17 cellular contexts compared by ENCODE assay signal in genomic region chr7:144397086-144397485, GRCh38. TPM values are rescaled to one million over a fixed set of nuclear protein-coding genes. Genes with fewer than 3 reads are reported as not detected.
A peak's percentile ranks its signal among the peaks of the same experiment; 100 is the strongest.
DNase-seq lines count a peak whose midpoint lies in the region; ATAC-seq, FAIRE-seq and TF ChIP-seq lines count a peak whose summit lies in the region.
"Had no signal": no experiment of that assay in that cellular context is flagged by ENCODE, and none has a peak within 500 bp of the region (broad histone marks: within the 10 kb centered on the region; RNA-seq: fewer than 3 reads in every experiment).

No MANE protein-coding gene starts in this region.

- no peak for TF ChIP-seq EP300 in HepG2 (IDR thresholded peaks at IDR 0.05; ENCODE audit: low read depth in 2 of 2, low read length in 2 of 2)
- TF ChIP-seq EP300 in HepG2 (CRISPR knock-in tag; IDR thresholded peaks at IDR 0.05; ENCODE audit: borderline replicate concordance), result no peak
- TF ChIP-seq EP300 in K562 (IDR thresholded peaks at IDR 0.05; ENCODE audit: low read length), result no peak

- no peak overlapping the region for H3K18ac ChIP-seq in neuronal stem cell (ENCODE audit: low read length)

- FAIRE-seq in HepG2 (lab: Jason Lieb, UNC) (no peak), K562 (lab: Jason Lieb, UNC) (no peak)
- FAIRE-seq: H54 had no signal

- TF ChIP-seq POLR2A in right lobe of liver (IDR thresholded peaks at IDR 0.05) (no peak), HepG2 (IDR thresholded peaks at IDR 0.05; ENCODE audit: insufficient read depth in 1 of 2, low read depth in 2 of 2, low read length in 2 of 2) (no peak), K562 (conservative IDR thresholded peaks at IDR 0.05) (no peak)

- no peaks in the 10 kb centered on the region for H3K9me1 ChIP-seq in K562 (ENCODE audit: control insufficient read depth, insufficient read depth, low read length)

- ATAC-seq in right lobe of liver (peak in 3 of 4 donors; percentile 6 to 42 (median 37)), HepG2 (no peak), K562 (peak; percentile 23), HG02759 (IDR thresholded peaks at IDR 0.05; ENCODE audit: unreplicated experiment) (no peak)
- ATAC-seq: HCT116 had no signal

- intact Hi-C loops in right lobe of liver (cut with DNase I), result no loop called here
- intact Hi-C loops in HepG2 (cut with micrococcal nuclease; ENCODE audit: unreplicated experiment), result no loop called here
- intact Hi-C loops in K562 (cut with micrococcal nuclease), result loop anchor here (10.0 kb wide), 1 partner anchor 222 kb away; no protein-coding TSS in a partner anchor

- CTCF ChIA-PET in HepG2 (lab: Yijun Ruan, JAX; ENCODE audit: low intra/inter-chr PET ratio, low total read pairs) (no interaction called here), K562 (lab: Yijun Ruan, JAX; ENCODE audit: low intra/inter-chr PET ratio) (no interaction called here)

- H2AFZ ChIP-seq in HepG2 (ENCODE audit: low read length) (no peak overlapping the region), K562 (ENCODE audit: low read depth, low read length) (no peak overlapping the region), neuronal stem cell (ENCODE audit: low read length) (no peak overlapping the region)

- POLR2A ChIA-PET in HepG2 (lab: Yijun Ruan, JAX) (no interaction called here), K562 (lab: Yijun Ruan, JAX) (no interaction called here)

- in situ Hi-C loops in HepG2 (cut with HindIII; ENCODE audit: extremely low pct_ligation_motif_present, low pct_unique_long_range_greater_than_20kb), result loop anchor here (10.0 to 25.0 kb wide), 2 partner anchors 222 to 510 kb away; no protein-coding TSS in a partner anchor
- in situ Hi-C loops in K562 (cut with MboI), result no loop called here

- H3K9ac ChIP-seq in HepG2 (ENCODE audit: insufficient read depth, low read depth, low read length), result no peak overlapping the region
- H3K9ac ChIP-seq in K562 (ENCODE audit: insufficient read depth in 1 of 2, low read depth in 2 of 2, low read length in 2 of 2), result no peak overlapping the region
- no peak overlapping the region for H3K9ac ChIP-seq in neuronal stem cell (ENCODE audit: low read depth, low read length, poor library complexity)
- H3K9ac ChIP-seq: BLaER1 treated with 17β-estradiol and CSF1 and Interleukin-3, amounts not matched to agents 10 nM and 100 nM had no signal

- no peak overlapping the region for H2AK5ac ChIP-seq in neuronal stem cell (ENCODE audit: low read depth, low read length)

- no peak overlapping the region for H2BK12ac ChIP-seq in neuronal stem cell (ENCODE audit: low read length)

- H3K79me2 ChIP-seq in HepG2 (ENCODE audit: insufficient read depth, low read length), result no peaks in the 10 kb centered on the region
- no peaks in the 10 kb centered on the region for H3K79me2 ChIP-seq in K562 (ENCODE audit: control insufficient read depth, insufficient read depth, low read length)

- H3K4me1 ChIP-seq in right lobe of liver (no peaks in the 10 kb centered on the region), HepG2 (ENCODE audit: insufficient read depth, low read length) (no peaks in the 10 kb centered on the region), K562 (replicated peaks in 1 of 2; ENCODE audit: control insufficient read depth in 2 of 2, insufficient read depth in 2 of 2, low read length in 2 of 2) (no peaks in the 10 kb centered on the region), neuronal stem cell (ENCODE audit: control insufficient read depth in 2 of 2, insufficient read depth in 1 of 2, low read depth in 1 of 2, low read length in 2 of 2) (no peaks in the 10 kb centered on the region)

- no peak overlapping the region for H3K4me2 ChIP-seq in HepG2 (ENCODE audit: low read depth, low read length)
- H3K4me2 ChIP-seq in K562 (ENCODE audit: insufficient read depth, low read length), result no peak overlapping the region
- no peak overlapping the region for H3K4me2 ChIP-seq in neuronal stem cell (ENCODE audit: insufficient read depth, low read length, poor library complexity, severe bottlenecking)

- 78% methylated on average over 3 of the region's 4 CpGs for WGBS in right lobe of liver (ENCODE audit: insufficient coverage, low coverage, low lambda C conversion rate, missing lambda C conversion rate)
- WGBS in HepG2 (ENCODE audit: low lambda C conversion rate), result 0% methylated on average over 4 of the region's 4 CpGs
- WGBS in K562 (ENCODE audit: insufficient coverage, low coverage, missing lambda C conversion rate), result 5% methylated on average over 4 of the region's 4 CpGs
- no CpG with 5 or more reads among the region's 4 CpGs for WGBS in neuronal stem cell (ENCODE audit: extremely low coverage in 2 of 2, insufficient read length in 2 of 2, insufficient replicate concordance in 1 of 2), 2 donors

- no peak overlapping the region for H2BK15ac ChIP-seq in neuronal stem cell (ENCODE audit: low read length)

- no peak for TF ChIP-seq RAD21 in HepG2 (CRISPR knock-in tag; IDR thresholded peaks at IDR 0.05)
- TF ChIP-seq RAD21 in K562 (CRISPR knock-in tag; conservative IDR thresholded peaks at IDR 0.05 in 1 of 2, IDR thresholded peaks at IDR 0.05 in 1 of 2), result no peak

- no peaks in the 10 kb centered on the region for H4K20me1 ChIP-seq in HepG2 (ENCODE audit: insufficient read depth, low read length)
- H4K20me1 ChIP-seq in K562 (replicated peaks; ENCODE audit: control insufficient read depth, insufficient read depth, low read length), result no peaks in the 10 kb centered on the region
- H4K20me1 ChIP-seq: BLaER1 treated with 17β-estradiol and CSF1 and Interleukin-3, amounts not matched to agents 10 nM and 100 nM had no signal

- H3K4me3 ChIP-seq in right lobe of liver (no peak overlapping the region), HepG2 (replicated peaks in 1 of 3; ENCODE audit: insufficient read depth in 1 of 3, low read depth in 2 of 3, low read length in 3 of 3) (no peak overlapping the region), K562 (no peak overlapping the region), neuronal stem cell (ENCODE audit: low read length in 2 of 2) (no peak overlapping the region)
- H3K4me3 ChIP-seq: BLaER1 treated with 17β-estradiol and CSF1 and Interleukin-3, amounts not matched to agents 10 nM and 100 nM had no signal

- no peak overlapping the region for H4K8ac ChIP-seq in neuronal stem cell (ENCODE audit: low read depth, low read length)

- no peaks in the 10 kb centered on the region for H3K79me1 ChIP-seq in neuronal stem cell (ENCODE audit: low read depth, low read length)

- H3K27ac ChIP-seq in right lobe of liver (no peak overlapping the region), HepG2 (ENCODE audit: extremely low read length, insufficient read depth, low read length) (no peak overlapping the region), K562 (ENCODE audit: extremely low read depth, low read depth, low read length) (no peak overlapping the region), neuronal stem cell (replicated peaks; ENCODE audit: low read length) (no peak overlapping the region)
- H3K27ac ChIP-seq: BLaER1 treated with 17β-estradiol and CSF1 and Interleukin-3, amounts not matched to agents 10 nM and 100 nM; HL-60 had no signal

- no peak overlapping the region for H2BK5ac ChIP-seq in neuronal stem cell (ENCODE audit: low read length)

- H3K27me3 ChIP-seq in right lobe of liver, result no peaks in the 10 kb centered on the region
- peaks cover 0 to 14% of the 10 kb centered on the region in 2 experiments; a peak in 3 of 5 replicates for H3K27me3 ChIP-seq in HepG2 (ENCODE audit: control insufficient read depth in 1 of 2, insufficient read depth in 2 of 2, low read length in 2 of 2)
- peaks cover 0 to 4% of the 10 kb centered on the region in 2 experiments; a peak in 1 of 5 replicates for H3K27me3 ChIP-seq in K562 (ENCODE audit: control insufficient read depth in 2 of 2, insufficient read depth in 2 of 2, low read length in 2 of 2)
- no peaks in the 10 kb centered on the region for H3K27me3 ChIP-seq in neuronal stem cell (ENCODE audit: control insufficient read depth in 3 of 3, insufficient read depth in 3 of 3, low read depth in 1 of 3, low read length in 3 of 3)
- H3K27me3 ChIP-seq: BLaER1 treated with 17β-estradiol and CSF1 and Interleukin-3, amounts not matched to agents 10 nM and 100 nM had no signal

- no peaks in the 10 kb centered on the region for H3K36me3 ChIP-seq in right lobe of liver
- no peaks in the 10 kb centered on the region for H3K36me3 ChIP-seq in HepG2 (replicated peaks in 1 of 2; ENCODE audit: control insufficient read depth in 1 of 2, insufficient read depth in 2 of 2, low read length in 2 of 2)
- H3K36me3 ChIP-seq in K562 (ENCODE audit: control insufficient read depth, insufficient read depth, low read length), result no peaks in the 10 kb centered on the region
- no peaks in the 10 kb centered on the region for H3K36me3 ChIP-seq in neuronal stem cell (replicated peaks in 1 of 2; ENCODE audit: control insufficient read depth in 2 of 2, insufficient read depth in 2 of 2, low read length in 2 of 2)
- H3K36me3 ChIP-seq: BLaER1 treated with 17β-estradiol and CSF1 and Interleukin-3, amounts not matched to agents 10 nM and 100 nM had no signal

- H2BK120ac ChIP-seq in neuronal stem cell (ENCODE audit: low read depth, low read length), result no peak overlapping the region

- TF ChIP-seq CTCF in right lobe of liver (IDR thresholded peaks at IDR 0.05), result no peak
- TF ChIP-seq CTCF in HepG2 (CRISPR knock-in tag; IDR thresholded peaks at IDR 0.05), result no peak
- no peak for TF ChIP-seq CTCF in K562 (IDR thresholded peaks at IDR 0.05 in 2 of 3, conservative IDR thresholded peaks at IDR 0.05 in 1 of 3; ENCODE audit: insufficient read depth in 2 of 3, low read depth in 1 of 3, low read length in 3 of 3)

- BruUV-seq in HepG2 (replicated peaks; lab: Mats Ljungman, UMichigan) (no TSS peak), K562 (replicated peaks; lab: Mats Ljungman, UMichigan) (no TSS peak)

- no peak overlapping the region for H3K4ac ChIP-seq in neuronal stem cell (ENCODE audit: low read length)

- no peak overlapping the region for H4K91ac ChIP-seq in neuronal stem cell (ENCODE audit: low read depth, low read length, poor library complexity)

- peak overlapping the region; percentile 18 for H3K23ac ChIP-seq in neuronal stem cell (ENCODE audit: low read depth, low read length, poor library complexity)

- DNase-seq in right lobe of liver (no peak), HepG2 (ENCODE audit: low spot score) (no peak), K562 (ENCODE audit: extremely low read depth in 1 of 4, low spot score in 3 of 4) (no peak), neuronal stem cell (ENCODE audit: low spot score) (no peak), SHP77 treated with DMSO at 0.1 percent for 48 hours (lab: John Stamatoyannopoulos, UW) (no peak), HK-2 (ENCODE audit: unreplicated experiment) (no peak)
- DNase-seq: ACHN; Calu3; CD4-positive, CD25-positive, alpha-beta regulatory T cell; DMS 273 treated with DMSO at 0.1 percent for 48 hours had no signal

- no peaks in the 10 kb centered on the region for H3K9me3 ChIP-seq in right lobe of liver
- H3K9me3 ChIP-seq in HepG2 (ENCODE audit: low read length), result no peaks in the 10 kb centered on the region
- no peaks in the 10 kb centered on the region for H3K9me3 ChIP-seq in K562 (replicated peaks; ENCODE audit: control insufficient read depth, insufficient read depth, low read depth, low read length)
- peaks cover 0 to 2% of the 10 kb centered on the region in 2 donors for H3K9me3 ChIP-seq in neuronal stem cell (replicated peaks in 1 of 2; ENCODE audit: control insufficient read depth in 2 of 2, insufficient read depth in 1 of 2, low read depth in 1 of 2, low read length in 2 of 2)

- H3K14ac ChIP-seq in neuronal stem cell (ENCODE audit: low read length), result no peak overlapping the region

RNA-seq across cellular contexts. Expression of gene NOBOX, which starts 6.4 kb away (rescaled TPM):
- total RNA-seq in right lobe of liver (not detected), HepG2 (2016; rRNA removed; fragmentation: Illumina TruSeq; extraction: Trizol) (not detected in 2 replicates), K562 (2014; rRNA removed) (not detected in 2 replicates), K562 (2014; rRNA removed; fragmentation: Illumina TruSeq; extraction: Trizol) (not detected in 2 replicates), K562 (2015; rRNA removed; fragmentation: Illumina TruSeq; extraction: Trizol) (not detected in 2 replicates), K562 (2021) (not detected in 2 replicates)
- total RNA-seq in HepG2 (2016; cell fraction: cytosol; rRNA removed; fragmentation: Illumina TruSeq; extraction: Trizol; ENCODE audit: low read depth), result not detected in 2 replicates
- not detected in 2 replicates for total RNA-seq in HepG2 (2016; cell fraction: insoluble cytoplasmic fraction; rRNA removed; fragmentation: Illumina TruSeq; extraction: Trizol)
- not detected in 2 replicates for total RNA-seq in HepG2 (2016; cell fraction: membrane; rRNA removed; fragmentation: Illumina TruSeq; extraction: Trizol)
- total RNA-seq in HepG2 (2016; cell fraction: nucleus; rRNA removed; fragmentation: Illumina TruSeq; extraction: Trizol), result not detected in 2 replicates
- polyA plus RNA-seq in HepG2 (2011; rRNA removed) (not detected in 2 replicates), K562 (2011; rRNA removed) (not detected in 2 replicates), K562 (2014; fragmentation: Illumina TruSeq; extraction: Trizol) (not detected in 2 replicates), K562 (2014; fragmentation: Nextera tagmentation; extraction: Ambion mirVana) (not detected), K562 (2014; rRNA removed) (not detected in 2 replicates)
- polyA plus RNA-seq in HepG2 (2011; cell fraction: cytosol; rRNA removed), result not detected in 2 replicates
- polyA plus RNA-seq in HepG2 (2011; cell fraction: nucleus; rRNA removed), result not detected in 2 replicates
- polyA plus RNA-seq in HepG2 (2012), result not detected in 2 replicates
- polyA plus RNA-seq in HepG2 (2016; cell fraction: cytosol; fragmentation: Illumina TruSeq; extraction: Trizol; ENCODE audit: low read depth), result not detected in 2 replicates
- polyA plus RNA-seq in HepG2 (2016; cell fraction: insoluble cytoplasmic fraction; fragmentation: Illumina TruSeq; extraction: Trizol; ENCODE audit: low read depth), result not detected in 2 replicates
- not detected in 2 replicates for polyA plus RNA-seq in HepG2 (2016; cell fraction: membrane; fragmentation: Illumina TruSeq; extraction: Trizol; ENCODE audit: low read depth)
- not detected in 2 replicates for polyA plus RNA-seq in HepG2 (2016; cell fraction: nucleus; fragmentation: Illumina TruSeq; extraction: Trizol; ENCODE audit: insufficient read depth, low read depth)
- not detected in 2 replicates for polyA minus RNA-seq in HepG2 (2011; rRNA and poly(A)+ RNA removed; ENCODE audit: low replicate concordance)
- polyA minus RNA-seq in HepG2 (2011; cell fraction: cytosol; rRNA and poly(A)+ RNA removed), result not detected in 2 replicates
- polyA minus RNA-seq in HepG2 (2011; cell fraction: nucleus; rRNA and poly(A)+ RNA removed), result not detected in 2 replicates
- not detected in 2 replicates for total RNA-seq in K562 (2011; cell fraction: chromatin; rRNA removed; ENCODE audit: low replicate concordance)
- not detected in 2 replicates for total RNA-seq in K562 (2011; cell fraction: nucleolus; rRNA removed)
- total RNA-seq in K562 (2011; cell fraction: nucleoplasm; rRNA removed), result not detected in 2 replicates
- polyA plus RNA-seq in K562 (2011; cell fraction: cytosol; rRNA removed), result not detected in 2 replicates
- polyA plus RNA-seq in K562 (2011; cell fraction: nucleus; rRNA removed), result not detected in 2 replicates
- polyA plus RNA-seq in K562 (2012), result not detected in 2 replicates
- not detected in 2 replicates for polyA minus RNA-seq in K562 (2011; rRNA and poly(A)+ RNA removed)
- polyA minus RNA-seq in K562 (2011; cell fraction: cytosol; rRNA and poly(A)+ RNA removed), result not detected in 2 replicates
- polyA minus RNA-seq in K562 (2011; cell fraction: nucleus; rRNA and poly(A)+ RNA removed), result not detected in 2 replicates
- not detected for polyA plus RNA-seq in neuronal stem cell (2013, experiment 1 of 2)
- polyA plus RNA-seq in neuronal stem cell (2013, experiment 2 of 2), result not detected
- total RNA-seq: A172; Calu3; CD4-positive, CD25-positive, alpha-beta regulatory T cell; Daoy had no signal
- polyA plus RNA-seq: CD4-positive, CD25-positive, alpha-beta regulatory T cell had no signal

RNA-seq across cellular contexts. Expression of gene ARHGEF5, which starts 41.9 kb away (rescaled TPM):
- total RNA-seq in right lobe of liver (10 to 100 TPM; 10.2 to 18.2 (median 15.0) TPM), HepG2 (2016; rRNA removed; fragmentation: Illumina TruSeq; extraction: Trizol) (1.2 and 1.3 TPM in 2 replicates), K562 (2014; rRNA removed) (0.04 and 0.09 TPM in 2 replicates), K562 (2014; rRNA removed; fragmentation: Illumina TruSeq; extraction: Trizol) (0.18 TPM in 1 of 2 replicates, not detected in the other), K562 (2015; rRNA removed; fragmentation: Illumina TruSeq; extraction: Trizol) (0.07 and 0.11 TPM in 2 replicates), K562 (2021) (0.29 and 0.49 TPM in 2 replicates)
- 0.18 and 0.20 TPM in 2 replicates for total RNA-seq in HepG2 (2016; cell fraction: cytosol; rRNA removed; fragmentation: Illumina TruSeq; extraction: Trizol; ENCODE audit: low read depth)
- total RNA-seq in HepG2 (2016; cell fraction: insoluble cytoplasmic fraction; rRNA removed; fragmentation: Illumina TruSeq; extraction: Trizol), result 0.97 and 1.1 TPM in 2 replicates
- 0.43 and 0.76 TPM in 2 replicates for total RNA-seq in HepG2 (2016; cell fraction: membrane; rRNA removed; fragmentation: Illumina TruSeq; extraction: Trizol)
- 0.88 and 1.3 TPM in 2 replicates for total RNA-seq in HepG2 (2016; cell fraction: nucleus; rRNA removed; fragmentation: Illumina TruSeq; extraction: Trizol)
- polyA plus RNA-seq in HepG2 (2011; rRNA removed) (1.3 and 1.7 TPM in 2 replicates), K562 (2011; rRNA removed) (0.26 and 0.34 TPM in 2 replicates), K562 (2014; fragmentation: Illumina TruSeq; extraction: Trizol) (0.10 and 0.12 TPM in 2 replicates), K562 (2014; fragmentation: Nextera tagmentation; extraction: Ambion mirVana) (under 1 TPM in 1 of 2 experiments, not detected in 1; 0.03 TPM), K562 (2014; rRNA removed) (0.03 and 0.12 TPM in 2 replicates)
- polyA plus RNA-seq in HepG2 (2011; cell fraction: cytosol; rRNA removed), result 0.99 and 1.2 TPM in 2 replicates
- 2.1 and 2.3 TPM in 2 replicates for polyA plus RNA-seq in HepG2 (2011; cell fraction: nucleus; rRNA removed)
- 1.2 and 1.3 TPM in 2 replicates for polyA plus RNA-seq in HepG2 (2012)
- polyA plus RNA-seq in HepG2 (2016; cell fraction: cytosol; fragmentation: Illumina TruSeq; extraction: Trizol; ENCODE audit: low read depth), result 0.11 and 0.17 TPM in 2 replicates
- 1.2 and 1.4 TPM in 2 replicates for polyA plus RNA-seq in HepG2 (2016; cell fraction: insoluble cytoplasmic fraction; fragmentation: Illumina TruSeq; extraction: Trizol; ENCODE audit: low read depth)
- 0.27 and 0.34 TPM in 2 replicates for polyA plus RNA-seq in HepG2 (2016; cell fraction: membrane; fragmentation: Illumina TruSeq; extraction: Trizol; ENCODE audit: low read depth)
- 1.5 and 1.6 TPM in 2 replicates for polyA plus RNA-seq in HepG2 (2016; cell fraction: nucleus; fragmentation: Illumina TruSeq; extraction: Trizol; ENCODE audit: insufficient read depth, low read depth)
- polyA minus RNA-seq in HepG2 (2011; rRNA and poly(A)+ RNA removed; ENCODE audit: low replicate concordance), result 2.2 and 26.8 TPM in 2 replicates
- 1.2 and 1.4 TPM in 2 replicates for polyA minus RNA-seq in HepG2 (2011; cell fraction: cytosol; rRNA and poly(A)+ RNA removed)
- 2.0 and 2.2 TPM in 2 replicates for polyA minus RNA-seq in HepG2 (2011; cell fraction: nucleus; rRNA and poly(A)+ RNA removed)
- 0.46 TPM in 1 of 2 replicates, not detected in the other for total RNA-seq in K562 (2011; cell fraction: chromatin; rRNA removed; ENCODE audit: low replicate concordance)
- 0.33 TPM in 1 of 2 replicates, not detected in the other for total RNA-seq in K562 (2011; cell fraction: nucleolus; rRNA removed)
- not detected in 2 replicates for total RNA-seq in K562 (2011; cell fraction: nucleoplasm; rRNA removed)
- 0.31 and 0.75 TPM in 2 replicates for polyA plus RNA-seq in K562 (2011; cell fraction: cytosol; rRNA removed)
- polyA plus RNA-seq in K562 (2011; cell fraction: nucleus; rRNA removed), result 0.34 and 1.1 TPM in 2 replicates
- polyA plus RNA-seq in K562 (2012), result 0.17 and 0.30 TPM in 2 replicates
- 0.36 and 0.74 TPM in 2 replicates for polyA minus RNA-seq in K562 (2011; rRNA and poly(A)+ RNA removed)
- not detected in 2 replicates for polyA minus RNA-seq in K562 (2011; cell fraction: cytosol; rRNA and poly(A)+ RNA removed)
- 0.11 and 0.81 TPM in 2 replicates for polyA minus RNA-seq in K562 (2011; cell fraction: nucleus; rRNA and poly(A)+ RNA removed)
- polyA plus RNA-seq in neuronal stem cell (2013, experiment 1 of 2), result 2.5 TPM
- polyA plus RNA-seq in neuronal stem cell (2013, experiment 2 of 2), result 2.3 TPM
- total RNA-seq: A172 had no signal

Comparison
In these comparisons a context has a peak if more than half of its experiments do, and no peak if none do; other contexts are left out.
1. ATAC-seq: peak in right lobe of liver (3 of 4) and K562 (single experiment); none in HepG2 (single experiment) and HG02759 (single experiment).